ENCODE assay signal across 8 cellular contexts in the genomic region with DNA sequence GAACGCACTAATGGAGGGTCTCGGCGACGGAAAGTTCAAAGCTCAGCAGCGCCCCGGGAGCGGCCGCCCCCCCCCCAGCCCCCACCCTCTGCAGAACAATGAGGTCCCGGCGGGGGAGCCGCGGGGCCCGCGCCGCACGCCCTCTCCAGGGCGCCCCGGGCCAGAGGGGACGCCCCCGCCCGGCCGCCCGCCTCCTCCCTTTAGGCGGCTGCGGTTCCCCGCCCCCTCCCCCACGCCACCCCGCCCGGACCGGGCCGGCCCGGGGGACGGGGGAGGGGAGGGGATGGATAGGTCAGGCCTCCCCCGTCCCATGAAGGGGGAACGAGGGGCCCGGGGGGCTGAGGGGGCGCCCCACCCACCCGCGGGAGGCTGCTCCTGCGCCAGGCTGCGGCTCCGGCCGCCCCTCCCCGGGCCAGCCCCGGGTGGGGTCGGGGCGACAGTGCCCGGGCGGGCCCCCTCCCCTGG. TPM values are rescaled to one million over a fixed set of nuclear protein-coding genes. Genes with fewer than 3 reads are reported as not detected.
DNase-seq lines count a peak whose midpoint lies in the region; ATAC-seq and TF ChIP-seq lines count a peak whose summit lies in the region.

No MANE protein-coding gene starts in this region.

- intact Hi-C loops in CD4-positive, alpha-beta T cell (cut with DNase I, micrococcal nuclease) = loop anchor here (2.0 to 10.0 kb wide), 3 partner anchors 47 to 71 kb away; no protein-coding TSS in a partner anchor
- intact Hi-C loops in colonic mucosa (cut with DNase I) = no loop called here

- no peak for TF ChIP-seq CTCF in CD4-positive, alpha-beta T cell (IDR thresholded peaks at IDR 0.05)
- TF ChIP-seq CTCF in colonic mucosa (IDR thresholded peaks at IDR 0.05) (no peak), osteocyte (IDR thresholded peaks at IDR 0.05) (no peak)

- peak overlapping the region; percentile 21; the same call in 1 of the 2 replicates for H3K4me3 ChIP-seq in MG63
- H3K4me3 ChIP-seq in colonic mucosa = peak overlapping the region; percentile 52

- no peaks in the 10 kb centered on the region for H3K4me1 ChIP-seq in colonic mucosa

- H3K36me3 Mint-ChIP-seq in CD4-positive, alpha-beta T cell (ENCODE audit: low read depth) = peaks cover 18% of the 10 kb centered on the region
- no peaks in the 10 kb centered on the region for H3K36me3 Mint-ChIP-seq in natural killer cell treated with Interleukin-12 subunit alpha and Interleukin-12 subunit beta and Interleukin-15 and Interleukin-18, amount 100 ng/mL, for 72 hours
- H3K36me3 Mint-ChIP-seq in osteocyte (ENCODE audit: unreplicated experiment) = no peaks in the 10 kb centered on the region

- H3K9me3 ChIP-seq in CD4-positive, alpha-beta T cell (ENCODE audit: control insufficient read depth, low read length) = no peaks in the 10 kb centered on the region
- H3K9me3 ChIP-seq in MG63 = no peaks in the 10 kb centered on the region
- no peaks in the 10 kb centered on the region for H3K9me3 ChIP-seq in colonic mucosa

- H3K9ac ChIP-seq in colonic mucosa (ENCODE audit: low read depth in 2 of 2, low read length in 2 of 2) = peak overlapping the region in 1 of 2 donors; percentile 24

- H3K4me1 Mint-ChIP-seq in CD4-positive, alpha-beta T cell (ENCODE audit: low read depth) = peaks cover 59% of the 10 kb centered on the region
- peaks cover 32 to 43% of the 10 kb centered on the region in 2 donors for H3K4me1 Mint-ChIP-seq in natural killer cell treated with Interleukin-12 subunit alpha and Interleukin-12 subunit beta and Interleukin-15 and Interleukin-18, amount 100 ng/mL, for 72 hours (ENCODE audit: low read depth in 2 of 2)
- peaks cover 26% of the 10 kb centered on the region for H3K4me1 Mint-ChIP-seq in osteocyte (ENCODE audit: unreplicated experiment)

- POLR2A ChIA-PET in CD4-positive, alpha-beta T cell (lab: Charles Lee) = interaction anchor here (11.6 kb wide), 1 partner anchor 45 kb away, joined by 178 read pairs; no protein-coding TSS in a partner anchor
- POLR2A ChIA-PET in HEK293T (lab: Yijun Ruan, JAX) = no interaction called here

- no peak overlapping the region for H3K27ac Mint-ChIP-seq in CD4-positive, alpha-beta T cell
- no peak overlapping the region for H3K27ac Mint-ChIP-seq in natural killer cell treated with Interleukin-12 subunit alpha and Interleukin-12 subunit beta and Interleukin-15 and Interleukin-18, amount 100 ng/mL, for 72 hours
- no peak overlapping the region for H3K27ac Mint-ChIP-seq in osteocyte (ENCODE audit: unreplicated experiment)

- H3K36me3 ChIP-seq in MG63 = no peaks in the 10 kb centered on the region
- H3K36me3 ChIP-seq in colonic mucosa = no peaks in the 10 kb centered on the region

- H3K4me3 Mint-ChIP-seq in CD4-positive, alpha-beta T cell = no peak overlapping the region
- peak overlapping the region; percentile 68 for H3K4me3 Mint-ChIP-seq in natural killer cell treated with Interleukin-12 subunit alpha and Interleukin-12 subunit beta and Interleukin-15 and Interleukin-18, amount 100 ng/mL, for 72 hours
- H3K4me3 Mint-ChIP-seq in osteocyte (ENCODE audit: unreplicated experiment) = no peak overlapping the region

- H3K9me3 Mint-ChIP-seq in CD4-positive, alpha-beta T cell = no peaks in the 10 kb centered on the region
- H3K9me3 Mint-ChIP-seq in natural killer cell treated with Interleukin-12 subunit alpha and Interleukin-12 subunit beta and Interleukin-15 and Interleukin-18, amount 100 ng/mL, for 72 hours = no peaks in the 10 kb centered on the region
- no peaks in the 10 kb centered on the region for H3K9me3 Mint-ChIP-seq in osteocyte (ENCODE audit: unreplicated experiment)

- CTCF ChIA-PET in CD4-positive, alpha-beta T cell (lab: Charles Lee) = no interaction called here
- CTCF ChIA-PET in HEK293T (lab: Yijun Ruan, JAX) = no interaction called here

- H3K27me3 ChIP-seq in CD4-positive, alpha-beta T cell (ENCODE audit: control insufficient read depth, insufficient read depth, low read length) = no peaks in the 10 kb centered on the region
- peaks cover 3% of the 10 kb centered on the region; the same call in 1 of the 2 replicates for H3K27me3 ChIP-seq in MG63
- peaks cover 25% of the 10 kb centered on the region for H3K27me3 ChIP-seq in colonic mucosa

- peak in 2 of 10 experiments; percentile 15 to 28 for DNase-seq in CD4-positive, alpha-beta T cell
- DNase-seq in MG63 (no peak), colonic mucosa (no peak), NCI-H2171 treated with DMSO at 0.1 percent for 48 hours (lab: John Stamatoyannopoulos, UW) (no peak), HEK293T (ENCODE audit: extremely low spot score) (no peak), osteocyte (ENCODE audit: extremely low spot score, unreplicated experiment) (no peak)
- DNase-seq in natural killer cell treated with Interleukin-12 subunit alpha and Interleukin-12 subunit beta and Interleukin-15 and Interleukin-18, amount 100 ng/mL, for 72 hours (ENCODE audit: low spot score) = no peak

- peaks cover 5% of the 10 kb centered on the region for H3K27me3 Mint-ChIP-seq in CD4-positive, alpha-beta T cell
- H3K27me3 Mint-ChIP-seq in natural killer cell treated with Interleukin-12 subunit alpha and Interleukin-12 subunit beta and Interleukin-15 and Interleukin-18, amount 100 ng/mL, for 72 hours = peaks cover 5 to 6% of the 10 kb centered on the region in 2 donors
- H3K27me3 Mint-ChIP-seq in osteocyte (ENCODE audit: unreplicated experiment) = peaks cover 3% of the 10 kb centered on the region

- no peak overlapping the region for H3K27ac ChIP-seq in CD4-positive, alpha-beta T cell (ENCODE audit: low read depth, low read length)
- H3K27ac ChIP-seq in colonic mucosa = no peak overlapping the region

- peak; percentile 24 for ATAC-seq in CD4-positive, alpha-beta T cell (ENCODE audit: poor library complexity)
- ATAC-seq in natural killer cell treated with Interleukin-12 subunit alpha and Interleukin-12 subunit beta and Interleukin-15 and Interleukin-18, amount 100 ng/mL, for 72 hours = peak; percentile 34 to 59
- no peak for ATAC-seq in GM19463 (IDR thresholded peaks at IDR 0.05; ENCODE audit: unreplicated experiment)

TF ChIP-seq in HEK293T, 16 proteins besides CTCF, POLR2A, EP300 and RAD21:
- TF ChIP-seq ARNT (IDR thresholded peaks at IDR 0.05) = no peak
- TF ChIP-seq LEF1 (IDR thresholded peaks at IDR 0.05; ENCODE audit: borderline replicate concordance) = no peak
- no peak for TF ChIP-seq FOXM1 (IDR thresholded peaks at IDR 0.05; ENCODE audit: borderline replicate concordance)
- TF ChIP-seq HDGF (IDR thresholded peaks at IDR 0.05; ENCODE audit: borderline replicate concordance) = no peak
- TF ChIP-seq ELF4 (IDR thresholded peaks at IDR 0.05) = no peak
- TF ChIP-seq L3MBTL2 (conservative IDR thresholded peaks at IDR 0.05) = no peak
- TF ChIP-seq TARDBP (IDR thresholded peaks at IDR 0.05) = no peak
- no peak for TF ChIP-seq SP1 (IDR thresholded peaks at IDR 0.05)
- no peak for TF ChIP-seq SUZ12 (IDR thresholded peaks at IDR 0.05)
- no peak for TF ChIP-seq PKNOX1 (IDR thresholded peaks at IDR 0.05)
- TF ChIP-seq NFRKB (IDR thresholded peaks at IDR 0.05) = no peak
- no peak for TF ChIP-seq FOXA1 (IDR thresholded peaks at IDR 0.05)
TF ChIP-seq in HEK293T: peak in this region for 0.

RNA-seq across cellular contexts. Expression of gene NOL4L, which starts 1.5 kb away (rescaled TPM):
- total RNA-seq in CD4-positive, alpha-beta T cell = 10 to 100 TPM; 53.1 to 55.6 TPM
- 1.3 and 1.8 TPM in 2 replicates for total RNA-seq in MG63 (2014; rRNA removed; shearing (Covaris generic); ENCODE audit: low replicate concordance)
- 10 to 100 TPM; 54.2 to 58.0 TPM for total RNA-seq in colonic mucosa
- 10 to 100 TPM; 20.0 to 20.1 TPM for total RNA-seq in natural killer cell treated with Interleukin-12 subunit alpha and Interleukin-12 subunit beta and Interleukin-15 and Interleukin-18, amount 100 ng/mL, for 72 hours
- 30.5 and 32.7 TPM in 2 replicates for total RNA-seq in osteocyte
